Comparison of ENCODE assay signal across 13 cellular contexts in the genomic region with DNA sequence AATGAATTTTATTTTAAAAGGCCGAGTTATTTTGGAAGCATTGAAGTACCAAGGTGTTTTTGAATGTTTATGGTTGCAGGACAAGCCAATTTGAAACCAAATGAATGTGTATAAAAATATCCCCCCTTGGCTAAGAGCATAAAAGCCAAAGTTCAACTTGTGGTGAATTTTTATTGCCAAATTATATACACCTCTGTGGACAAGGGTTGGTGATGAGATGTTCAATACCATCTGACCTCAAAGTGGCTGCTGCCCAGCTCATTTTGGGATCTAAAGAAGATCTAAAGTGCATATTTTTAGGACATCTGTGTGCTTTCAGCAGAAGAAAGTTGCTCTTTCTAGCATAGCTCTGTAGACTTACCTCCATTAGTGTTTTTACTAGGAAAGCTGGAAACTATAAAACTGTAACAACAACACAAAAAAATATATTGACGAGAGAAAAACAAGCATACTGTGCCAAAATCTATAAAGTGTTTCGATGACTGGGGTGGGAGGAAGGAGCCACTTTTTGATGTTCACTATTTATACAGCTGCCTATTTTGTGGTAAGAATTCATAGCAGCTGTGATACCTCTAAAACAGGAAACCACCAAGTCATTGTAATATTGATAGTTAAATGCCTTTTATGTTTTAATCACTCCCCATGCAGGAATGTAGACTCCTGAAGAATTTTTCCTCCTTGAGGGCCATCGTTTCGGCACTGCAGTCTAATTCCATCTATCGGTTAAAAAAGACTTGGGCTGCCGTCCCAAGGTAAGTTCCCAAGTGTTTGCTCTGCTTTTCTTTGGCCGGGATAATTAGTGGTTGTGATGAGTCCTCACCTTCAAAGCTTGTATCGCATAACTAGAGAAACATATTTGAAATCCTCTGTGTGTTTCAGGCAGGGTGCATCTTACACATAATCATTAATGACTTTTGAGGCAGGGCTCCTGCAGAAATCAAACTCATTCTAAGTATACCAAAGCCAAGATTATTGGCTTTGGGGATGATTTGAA.
DNase-seq lines count a peak whose midpoint lies in the region; ATAC-seq and TF ChIP-seq lines count a peak whose summit lies in the region.
"Had no signal": no experiment of that assay in that cellular context is flagged by ENCODE, and none has a peak within 500 bp of the region (broad histone marks: within the 10 kb centered on the region; RNA-seq: fewer than 3 reads in every experiment).

No MANE protein-coding gene starts in this region.

- peak overlapping the region; percentile 46 for H3K27ac Mint-ChIP-seq in activated naive CD8-positive, alpha-beta T cell
- no peak overlapping the region for H3K27ac Mint-ChIP-seq in activated naive CD8-positive, alpha-beta T cell treated with anti-CD3 and anti-CD28 coated beads, Interleukin-2, amount 50 U/mL, for 24 hours
- peak overlapping the region; percentile 9 for H3K27ac Mint-ChIP-seq in activated CD8-positive, alpha-beta T cell treated with anti-CD3 and anti-CD28 coated beads for 36 hours
- H3K27ac Mint-ChIP-seq in GM23338, result no peak overlapping the region
- H3K27ac Mint-ChIP-seq: B cell; stimulated activated naive B cell treated with anti-CD40 and anti-IgM and Interleukin-4, amounts not matched to agents 10 μg/mL and 1 μg/mL and 100 μg/mL, for 72 hours had no signal

- H3K27me3 Mint-ChIP-seq in activated naive CD8-positive, alpha-beta T cell, result no peaks in the 10 kb centered on the region
- no peaks in the 10 kb centered on the region for H3K27me3 Mint-ChIP-seq in activated naive CD8-positive, alpha-beta T cell treated with anti-CD3 and anti-CD28 coated beads, Interleukin-2, amount 50 U/mL, for 24 hours
- no peaks in the 10 kb centered on the region for H3K27me3 Mint-ChIP-seq in activated CD8-positive, alpha-beta T cell treated with anti-CD3 and anti-CD28 coated beads for 36 hours
- H3K27me3 Mint-ChIP-seq in GM23338 (ENCODE audit: insufficient read depth, low read depth, poor library complexity), result no peaks in the 10 kb centered on the region

- H3K27ac ChIP-seq in upper lobe of right lung, result peak overlapping the region; percentile 38
- no peak overlapping the region for H3K27ac ChIP-seq in GM23338 (ENCODE audit: low read depth)

- H3K4me3 Mint-ChIP-seq in activated naive CD8-positive, alpha-beta T cell, result peak overlapping the region; percentile 44
- H3K4me3 Mint-ChIP-seq in activated naive CD8-positive, alpha-beta T cell treated with anti-CD3 and anti-CD28 coated beads, Interleukin-2, amount 50 U/mL, for 24 hours, result no peak overlapping the region
- H3K4me3 Mint-ChIP-seq in activated CD8-positive, alpha-beta T cell treated with anti-CD3 and anti-CD28 coated beads for 36 hours, result no peak overlapping the region
- H3K4me3 Mint-ChIP-seq in GM23338, result no peak overlapping the region
- H3K4me3 Mint-ChIP-seq: B cell; stimulated activated naive B cell treated with anti-CD40 and anti-IgM and Interleukin-4, amounts not matched to agents 10 μg/mL and 1 μg/mL and 100 μg/mL, for 72 hours had no signal

- H3K4me1 ChIP-seq in upper lobe of right lung, result peaks cover 40% of the 10 kb centered on the region
- peaks cover 11% of the 10 kb centered on the region; the same call in 1 of the 2 replicates for H3K4me1 ChIP-seq in GM23338 (ENCODE audit: insufficient read depth)

- intact Hi-C loops in activated CD8-positive, alpha-beta T cell treated with anti-CD3 and anti-CD28 coated beads for 36 hours (cut with micrococcal nuclease), result no loop called here
- intact Hi-C loops in upper lobe of right lung (cut with DNase I), result no loop called here

- H3K36me3 ChIP-seq in upper lobe of right lung, result peaks cover 26% of the 10 kb centered on the region
- no peaks in the 10 kb centered on the region for H3K36me3 ChIP-seq in GM23338 (ENCODE audit: insufficient read depth)

- H3K79me2 ChIP-seq in GM23338 (replicated peaks; ENCODE audit: insufficient read depth), result no peaks in the 10 kb centered on the region

- H3K9me3 Mint-ChIP-seq in activated naive CD8-positive, alpha-beta T cell (ENCODE audit: low read depth), result no peaks in the 10 kb centered on the region
- H3K9me3 Mint-ChIP-seq in activated naive CD8-positive, alpha-beta T cell treated with anti-CD3 and anti-CD28 coated beads, Interleukin-2, amount 50 U/mL, for 24 hours, result no peaks in the 10 kb centered on the region
- no peaks in the 10 kb centered on the region for H3K9me3 Mint-ChIP-seq in activated CD8-positive, alpha-beta T cell treated with anti-CD3 and anti-CD28 coated beads for 36 hours
- H3K9me3 Mint-ChIP-seq in GM23338, result no peaks in the 10 kb centered on the region
- H3K9me3 Mint-ChIP-seq: stimulated activated naive B cell treated with anti-CD40 and anti-IgM and Interleukin-4, amounts not matched to agents 10 μg/mL and 1 μg/mL and 100 μg/mL, for 72 hours had no signal

- H3K4me2 ChIP-seq in GM23338, result no peak overlapping the region

- H3K4me3 ChIP-seq in upper lobe of right lung (no peak overlapping the region), GM23338 (no peak overlapping the region)

- no peaks in the 10 kb centered on the region for H3K27me3 ChIP-seq in upper lobe of right lung
- no peaks in the 10 kb centered on the region for H3K27me3 ChIP-seq in GM23338 (ENCODE audit: insufficient read depth)

- H2AFZ ChIP-seq in GM23338, result no peak overlapping the region

- TF ChIP-seq CTCF in activated CD8-positive, alpha-beta T cell treated with anti-CD3 and anti-CD28 coated beads for 36 hours (IDR thresholded peaks at IDR 0.05), result no peak
- TF ChIP-seq CTCF in upper lobe of right lung (IDR thresholded peaks at IDR 0.05), result no peak
- TF ChIP-seq CTCF in GM23338 (conservative IDR thresholded peaks at IDR 0.05; ENCODE audit: low read depth in 2 of 2), result no peak

- peaks cover 34% of the 10 kb centered on the region for H3K4me1 Mint-ChIP-seq in activated naive CD8-positive, alpha-beta T cell (ENCODE audit: low read depth)
- H3K4me1 Mint-ChIP-seq in activated naive CD8-positive, alpha-beta T cell treated with anti-CD3 and anti-CD28 coated beads, Interleukin-2, amount 50 U/mL, for 24 hours, result peaks cover 30% of the 10 kb centered on the region
- H3K4me1 Mint-ChIP-seq in activated CD8-positive, alpha-beta T cell treated with anti-CD3 and anti-CD28 coated beads for 36 hours (ENCODE audit: low read depth), result peaks cover 30% of the 10 kb centered on the region
- peaks cover 11% of the 10 kb centered on the region; the same call in 2 of the 3 replicates for H3K4me1 Mint-ChIP-seq in GM23338

- DNase-seq in activated naive CD8-positive, alpha-beta T cell treated with anti-CD3 and anti-CD28 coated beads, Interleukin-2, amount 50 U/mL, for 24 hours, result no peak
- DNase-seq in activated CD8-positive, alpha-beta T cell treated with anti-CD3 and anti-CD28 coated beads for 36 hours, result no peak
- peak; percentile 51 for DNase-seq in left kidney (ENCODE audit: low read depth, low spot score)
- no peak for DNase-seq in upper lobe of right lung
- DNase-seq in GM23338 (ENCODE audit: low spot score), result no peak
- no peak for DNase-seq in erythroblast (lab: John Stamatoyannopoulos, UW)
- DNase-seq in LoVo (ENCODE audit: low spot score), result no peak
- DNase-seq: activated CD8-positive, alpha-beta memory T cell treated with anti-CD3 and anti-CD28 coated beads for 24 hours; NCI-H1048; NCI-H526; stimulated activated naive B cell treated with anti-CD40 and anti-IgM and Interleukin-4, amounts not matched to agents 10 μg/mL and 1 μg/mL and 100 μg/mL, for 72 hours had no signal

- H4K20me1 ChIP-seq in GM23338 (replicated peaks; ENCODE audit: insufficient read depth), result no peaks in the 10 kb centered on the region

- peaks cover 13% of the 10 kb centered on the region for H3K36me3 Mint-ChIP-seq in activated naive CD8-positive, alpha-beta T cell
- no peaks in the 10 kb centered on the region for H3K36me3 Mint-ChIP-seq in activated naive CD8-positive, alpha-beta T cell treated with anti-CD3 and anti-CD28 coated beads, Interleukin-2, amount 50 U/mL, for 24 hours (ENCODE audit: low read depth)
- H3K36me3 Mint-ChIP-seq in activated CD8-positive, alpha-beta T cell treated with anti-CD3 and anti-CD28 coated beads for 36 hours (ENCODE audit: low read depth), result no peaks in the 10 kb centered on the region
- H3K36me3 Mint-ChIP-seq in GM23338 (ENCODE audit: low read depth), result no peaks in the 10 kb centered on the region

- no peaks in the 10 kb centered on the region for H3F3A ChIP-seq in GM23338 (replicated peaks; ENCODE audit: low read depth)

- no peak for ATAC-seq in activated naive CD8-positive, alpha-beta T cell treated with anti-CD3 and anti-CD28 coated beads, Interleukin-2, amount 50 U/mL, for 24 hours
- ATAC-seq in activated CD8-positive, alpha-beta T cell treated with anti-CD3 and anti-CD28 coated beads for 36 hours, result peak; percentile 51
- ATAC-seq in upper lobe of right lung, result no peak
- no peak for ATAC-seq in GM23338
- ATAC-seq: stimulated activated naive B cell treated with anti-CD40 and anti-IgM and Interleukin-4, amounts not matched to agents 10 μg/mL and 1 μg/mL and 100 μg/mL, for 72 hours had no signal

- no peaks in the 10 kb centered on the region; the same call in 1 of the 2 replicates for H3K9me2 ChIP-seq in GM23338 (ENCODE audit: insufficient read depth)

- H3K9me3 ChIP-seq in upper lobe of right lung, result no peaks in the 10 kb centered on the region

- POLR2A ChIA-PET in activated CD8-positive, alpha-beta T cell treated with anti-CD3 and anti-CD28 coated beads for 36 hours (lab: Charles Lee), result interaction anchor here (1.1 kb wide), 1 partner anchor 130 kb away, joined by 3 read pairs; no protein-coding TSS in a partner anchor

- TF ChIP-seq POLR2A in erythroblast (IDR thresholded peaks at IDR 0.05; ENCODE audit: low read length), result no peak

- CTCF ChIA-PET in activated CD8-positive, alpha-beta T cell treated with anti-CD3 and anti-CD28 coated beads for 36 hours (lab: Charles Lee), result interaction anchor here (0.8 to 1.4 kb wide), 5 partner anchors 10 to 266 kb away, joined by 3 to 5 read pairs (median 4); no protein-coding TSS in a partner anchor

Comparison
In these comparisons a context has a peak if more than half of its experiments do, and no peak if none do; other contexts are left out.
1. H3K27ac Mint-ChIP-seq: peak in activated naive CD8-positive, alpha-beta T cell (single experiment) and activated CD8-positive, alpha-beta T cell treated with anti-CD3 and anti-CD28 coated beads for 36 hours (single experiment); none in activated naive CD8-positive, alpha-beta T cell treated with anti-CD3 and anti-CD28 coated beads, Interleukin-2, amount 50 U/mL, for 24 hours (single experiment) and GM23338 (single experiment).